Comparison of ENCODE assay signal across 20 cellular contexts in the genomic region with DNA sequence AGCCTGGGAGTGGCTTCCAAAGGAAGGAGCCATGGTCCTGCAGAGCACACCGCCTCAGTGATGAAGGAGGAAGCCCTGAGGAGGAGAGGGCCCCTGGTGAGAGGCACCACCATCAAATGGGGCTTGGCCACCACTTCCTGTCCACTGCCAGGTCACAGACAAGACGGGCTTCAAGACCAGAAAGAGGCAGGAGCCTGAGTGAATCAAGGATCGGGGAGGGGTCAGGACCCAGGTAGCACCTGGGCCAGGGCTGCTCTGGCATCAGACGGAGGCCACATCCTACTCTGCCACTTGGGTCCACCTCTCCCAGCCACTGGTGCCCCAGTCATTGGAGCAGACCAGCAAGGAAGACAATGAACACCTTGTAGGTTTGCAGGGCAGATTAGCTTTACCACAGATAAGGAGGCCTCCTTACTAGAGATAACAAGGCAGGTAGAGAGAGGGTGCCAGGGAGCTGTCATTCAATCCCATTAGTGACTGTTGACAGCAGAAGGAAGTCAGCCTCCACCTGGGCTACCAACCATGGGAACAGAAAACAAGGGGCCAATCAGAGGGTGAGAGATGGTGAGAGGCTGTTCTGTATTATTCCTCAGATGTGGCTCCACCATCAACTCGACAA.
DNase-seq lines count a peak whose midpoint lies in the region; ATAC-seq and TF ChIP-seq lines count a peak whose summit lies in the region.
"Had no signal": no experiment of that assay in that cellular context is flagged by ENCODE, and none has a peak within 500 bp of the region (broad histone marks: within the 10 kb centered on the region; RNA-seq: fewer than 3 reads in every experiment).

No MANE protein-coding gene starts in this region.

- no peaks in the 10 kb centered on the region for H3K9me3 ChIP-seq in Panc1 (ENCODE audit: control insufficient read depth, insufficient read depth, low read depth, low read length)
- no peaks in the 10 kb centered on the region for H3K9me3 ChIP-seq in stomach
- H3K9me3 ChIP-seq: A549, BE2C, SJCRH30 had no signal

- no peaks in the 10 kb centered on the region for H3K9me3 Mint-ChIP-seq in Calu3 (ENCODE audit: low read depth, unreplicated experiment)
- no peaks in the 10 kb centered on the region for H3K9me3 Mint-ChIP-seq in mesothelial cell of epicardium

- no TSS peak for BruUV-seq in Calu3 (replicated peaks; lab: Mats Ljungman, UMichigan)
- no TSS peak for BruUV-seq in Panc1 (replicated peaks; lab: Mats Ljungman, UMichigan)

- POLR2A ChIA-PET in Panc1 (lab: Charles Lee): no interaction called here

- H3K27me3 Mint-ChIP-seq in Calu3 (ENCODE audit: unreplicated experiment) (no peaks in the 10 kb centered on the region), mesothelial cell of epicardium (ENCODE audit: low read depth) (no peaks in the 10 kb centered on the region)

- peak; percentile 8; the same call in 1 of the 2 replicates for ATAC-seq in Panc1
- ATAC-seq in SK-N-SH treated with all-trans-retinoic acid at 6 μM for 48 hours: no peak

- H3K4me3 ChIP-seq in Panc1 (ENCODE audit: low read depth in 2 of 2, low read length in 2 of 2) (no peak overlapping the region), stomach (no peak overlapping the region)
- H3K4me3 ChIP-seq: A549, SJCRH30 had no signal

- H3K27ac ChIP-seq in Panc1 (ENCODE audit: low read length) (peak overlapping the region; percentile 55), stomach (peak overlapping the region in 4 of 5 donors; percentile 2 to 9 (median 6))
- H3K27ac ChIP-seq: SJCRH30 had no signal

- H3K4me1 Mint-ChIP-seq in Calu3 (ENCODE audit: low read depth, unreplicated experiment) (peaks cover 31% of the 10 kb centered on the region), mesothelial cell of epicardium (peaks cover 15% of the 10 kb centered on the region)

- TF ChIP-seq CTCF in Calu3 (IDR thresholded peaks at IDR 0.05; ENCODE audit: unreplicated experiment) (no peak), Panc1 (IDR thresholded peaks at IDR 0.05) (no peak), mesothelial cell of epicardium (IDR thresholded peaks at IDR 0.05; ENCODE audit: unreplicated experiment) (no peak), stomach (IDR thresholded peaks at IDR 0.05) (no peak)

- H3K27ac Mint-ChIP-seq in Calu3 (ENCODE audit: unreplicated experiment): no peak overlapping the region
- peak overlapping the region; percentile 25 for H3K27ac Mint-ChIP-seq in mesothelial cell of epicardium

- H3K4me3 Mint-ChIP-seq in Calu3 (ENCODE audit: low read depth, unreplicated experiment) (no peak overlapping the region), mesothelial cell of epicardium (no peak overlapping the region)

- intact Hi-C loops in Calu3 (cut with micrococcal nuclease; ENCODE audit: unreplicated experiment): loop anchor here (5.0 kb wide), 1 partner anchor 171 kb away; no protein-coding TSS in a partner anchor
- intact Hi-C loops in Panc1 (cut with micrococcal nuclease; ENCODE audit: unreplicated experiment): no loop called here
- intact Hi-C loops in stomach (cut with DNase I; ENCODE audit: low total_unique reads): no loop called here

- in situ Hi-C loops in Panc1 (cut with HindIII; ENCODE audit: low pct_unique_long_range_greater_than_20kb, low sequenced_read_pairs): no loop called here

- H3K4me1 ChIP-seq in Panc1 (ENCODE audit: control insufficient read depth, insufficient read depth, low read length) (peaks cover 75% of the 10 kb centered on the region), stomach (peaks cover 7 to 48% (median 21%) of the 10 kb centered on the region in 4 donors)
- H3K4me1 ChIP-seq: BE2C, SJCRH30 had no signal

- H3K27me3 ChIP-seq in Panc1 (ENCODE audit: control insufficient read depth, insufficient read depth, low read length) (no peaks in the 10 kb centered on the region), stomach (no peaks in the 10 kb centered on the region)
- H3K27me3 ChIP-seq: BE2C, SJCRH30 had no signal

- no peak for TF ChIP-seq POLR2A in stomach (IDR thresholded peaks at IDR 0.05)

- TF ChIP-seq EP300 in stomach (IDR thresholded peaks at IDR 0.05): no peak

- peaks cover 31% of the 10 kb centered on the region for H3K36me3 Mint-ChIP-seq in Calu3 (ENCODE audit: insufficient read depth, unreplicated experiment)
- peaks cover 25% of the 10 kb centered on the region for H3K36me3 Mint-ChIP-seq in mesothelial cell of epicardium

- H3K36me3 ChIP-seq in Panc1 (ENCODE audit: control insufficient read depth, insufficient read depth, low read length) (peaks cover 60% of the 10 kb centered on the region), stomach (peaks cover 10 to 64% (median 50%) of the 10 kb centered on the region in 4 donors)
- H3K36me3 ChIP-seq: BE2C had no signal

- 38 to 77% (median 53%) methylated on average over 4 to 5 of the region's 5 CpGs for WGBS in stomach, 5 donors

- DNase-seq in Calu3 (peak; percentile 22), Panc1 (ENCODE audit: low read depth, low spot score) (no peak), mesothelial cell of epicardium (ENCODE audit: low spot score in 2 of 2, unreplicated experiment in 2 of 2) (no peak), stomach (peak; percentile 50), SIG-M5 (lab: John Stamatoyannopoulos, UW) (no peak)
- DNase-seq in stimulated activated CD4-positive, alpha-beta T cell treated with anti-CD3 and anti-CD28 coated beads, Interleukin-2, amount 100 ng/mL, for 48 hours: no peak
- DNase-seq: BE2C, DMS79 treated with DMSO at 0.1 percent for 48 hours, GOT3, HCEC 1CT, KG1, NCI-H1092, NCI-H1436, NCI-H187 treated with DMSO at 0.1 percent for 48 hours, NCI-H226, NCI-H510A treated with DMSO at 0.1 percent for 48 hours, NCI-H748 treated with DMSO at 0.1 percent for 48 hours, SJCRH30 had no signal

- CTCF ChIA-PET in Calu3 (lab: Charles Lee): no interaction called here
- CTCF ChIA-PET in Panc1 (lab: Charles Lee): interaction anchor here (0.6 kb wide), 1 partner anchor 20 kb away, joined by 3 read pairs; no protein-coding TSS in a partner anchor

TF ChIP-seq in SK-N-SH treated with all-trans-retinoic acid at 6 μM for 48 hours, 23 proteins besides CTCF, POLR2A, EP300 and RAD21:
- TF ChIP-seq, protein P1, sequence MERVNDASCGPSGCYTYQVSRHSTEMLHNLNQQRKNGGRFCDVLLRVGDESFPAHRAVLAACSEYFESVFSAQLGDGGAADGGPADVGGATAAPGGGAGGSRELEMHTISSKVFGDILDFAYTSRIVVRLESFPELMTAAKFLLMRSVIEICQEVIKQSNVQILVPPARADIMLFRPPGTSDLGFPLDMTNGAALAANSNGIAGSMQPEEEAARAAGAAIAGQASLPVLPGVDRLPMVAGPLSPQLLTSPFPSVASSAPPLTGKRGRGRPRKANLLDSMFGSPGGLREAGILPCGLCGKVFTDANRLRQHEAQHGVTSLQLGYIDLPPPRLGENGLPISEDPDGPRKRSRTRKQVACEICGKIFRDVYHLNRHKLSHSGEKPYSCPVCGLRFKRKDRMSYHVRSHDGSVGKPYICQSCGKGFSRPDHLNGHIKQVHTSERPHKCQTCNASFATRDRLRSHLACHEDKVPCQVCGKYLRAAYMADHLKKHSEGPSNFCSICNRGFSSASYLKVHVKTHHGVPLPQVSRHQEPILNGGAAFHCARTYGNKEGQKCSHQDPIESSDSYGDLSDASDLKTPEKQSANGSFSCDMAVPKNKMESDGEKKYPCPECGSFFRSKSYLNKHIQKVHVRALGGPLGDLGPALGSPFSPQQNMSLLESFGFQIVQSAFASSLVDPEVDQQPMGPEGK (CRISPR knock-in tag; IDR thresholded peaks at IDR 0.05; ENCODE audit: borderline replicate concordance): no peak
- TF ChIP-seq ARNTL (CRISPR knock-in tag; IDR thresholded peaks at IDR 0.05; ENCODE audit: borderline replicate concordance, low read depth) (no peak), PPARA (CRISPR knock-in tag; IDR thresholded peaks at IDR 0.05; ENCODE audit: borderline replicate concordance) (no peak), TCF4 (CRISPR knock-in tag; IDR thresholded peaks at IDR 0.05; ENCODE audit: borderline replicate concordance) (no peak), SNAI2 (CRISPR knock-in tag; IDR thresholded peaks at IDR 0.05) (no peak), OSR1 (CRISPR knock-in tag; IDR thresholded peaks at IDR 0.05) (no peak), ISL1 (CRISPR knock-in tag; IDR thresholded peaks at IDR 0.05) (no peak), ESRRG (CRISPR knock-in tag; IDR thresholded peaks at IDR 0.05) (no peak), ZNF8 (CRISPR knock-in tag; IDR thresholded peaks at IDR 0.05) (no peak), BACH2 (CRISPR knock-in tag; IDR thresholded peaks at IDR 0.05; ENCODE audit: borderline replicate concordance) (no peak), TOX (CRISPR knock-in tag; IDR thresholded peaks at IDR 0.05; ENCODE audit: borderline replicate concordance) (no peak), ZC3H10 (CRISPR knock-in tag; IDR thresholded peaks at IDR 0.05) (no peak), CSDC2 (CRISPR knock-in tag; IDR thresholded peaks at IDR 0.05) (no peak), ZNF70 (CRISPR knock-in tag; IDR thresholded peaks at IDR 0.05) (no peak)
- TF ChIP-seq, protein P2, sequence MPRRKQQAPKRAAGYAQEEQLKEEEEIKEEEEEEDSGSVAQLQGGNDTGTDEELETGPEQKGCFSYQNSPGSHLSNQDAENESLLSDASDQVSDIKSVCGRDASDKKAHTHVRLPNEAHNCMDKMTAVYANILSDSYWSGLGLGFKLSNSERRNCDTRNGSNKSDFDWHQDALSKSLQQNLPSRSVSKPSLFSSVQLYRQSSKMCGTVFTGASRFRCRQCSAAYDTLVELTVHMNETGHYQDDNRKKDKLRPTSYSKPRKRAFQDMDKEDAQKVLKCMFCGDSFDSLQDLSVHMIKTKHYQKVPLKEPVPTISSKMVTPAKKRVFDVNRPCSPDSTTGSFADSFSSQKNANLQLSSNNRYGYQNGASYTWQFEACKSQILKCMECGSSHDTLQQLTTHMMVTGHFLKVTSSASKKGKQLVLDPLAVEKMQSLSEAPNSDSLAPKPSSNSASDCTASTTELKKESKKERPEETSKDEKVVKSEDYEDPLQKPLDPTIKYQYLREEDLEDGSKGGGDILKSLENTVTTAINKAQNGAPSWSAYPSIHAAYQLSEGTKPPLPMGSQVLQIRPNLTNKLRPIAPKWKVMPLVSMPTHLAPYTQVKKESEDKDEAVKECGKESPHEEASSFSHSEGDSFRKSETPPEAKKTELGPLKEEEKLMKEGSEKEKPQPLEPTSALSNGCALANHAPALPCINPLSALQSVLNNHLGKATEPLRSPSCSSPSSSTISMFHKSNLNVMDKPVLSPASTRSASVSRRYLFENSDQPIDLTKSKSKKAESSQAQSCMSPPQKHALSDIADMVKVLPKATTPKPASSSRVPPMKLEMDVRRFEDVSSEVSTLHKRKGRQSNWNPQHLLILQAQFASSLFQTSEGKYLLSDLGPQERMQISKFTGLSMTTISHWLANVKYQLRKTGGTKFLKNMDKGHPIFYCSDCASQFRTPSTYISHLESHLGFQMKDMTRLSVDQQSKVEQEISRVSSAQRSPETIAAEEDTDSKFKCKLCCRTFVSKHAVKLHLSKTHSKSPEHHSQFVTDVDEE (CRISPR knock-in tag; IDR thresholded peaks at IDR 0.05): no peak

Comparison
In these comparisons a context has a peak if more than half of its experiments do, and no peak if none do; other contexts are left out.
1. DNase-seq: peak in Calu3 (single experiment) and stomach (single experiment); none in Panc1 (single experiment), mesothelial cell of epicardium (0 of 2), stimulated activated CD4-positive, alpha-beta T cell treated with anti-CD3 and anti-CD28 coated beads, Interleukin-2, amount 100 ng/mL, for 48 hours (0 of 2) and SIG-M5 (single experiment).